Comparison of ENCODE assay signal across 7 cellular contexts in genomic region chr17:30566516-30567225, GRCh38.
A peak's percentile ranks its signal among the peaks of the same experiment; 100 is the strongest.
DNase-seq lines count a peak whose midpoint lies in the region; ATAC-seq and TF ChIP-seq lines count a peak whose summit lies in the region.
"Not testable (repeated sequence)": the region's sequence is repeated elsewhere in the genome, so short reads cannot be mapped to it uniquely, and the experiment has no call there.

No MANE protein-coding gene starts in this region.

- POLR2A ChIA-PET in Panc1 (lab: Charles Lee): not testable (repeated sequence)

- H3K9ac ChIP-seq in neuronal stem cell (ENCODE audit: low read depth, low read length, poor library complexity): not testable (repeated sequence)

- H2BK12ac ChIP-seq in neuronal stem cell (ENCODE audit: low read length): peak overlapping the region; percentile 42

- not testable (repeated sequence) for H3K27me3 Mint-ChIP-seq in activated T-helper 17 cell treated with anti-CD3 and anti-CD28 coated beads, Interleukin-2, amount 50 U/mL, for 72 hours; endothelial cell (ENCODE audit: unreplicated experiment)

- not testable (repeated sequence) for H2AK5ac ChIP-seq in neuronal stem cell (ENCODE audit: low read depth, low read length)

- not testable (repeated sequence) for H3K4me2 ChIP-seq in neuronal stem cell (ENCODE audit: insufficient read depth, low read length, poor library complexity, severe bottlenecking)

- peak overlapping the region; percentile 24 for H2AFZ ChIP-seq in neuronal stem cell (ENCODE audit: low read length)

- not testable (repeated sequence) for TF ChIP-seq EP300 in suprapubic skin (IDR thresholded peaks at IDR 0.05)

- not testable (repeated sequence) for H2BK120ac ChIP-seq in neuronal stem cell (ENCODE audit: low read depth, low read length)

- not testable (repeated sequence) for H3K4me3 ChIP-seq in Panc1 (ENCODE audit: low read depth in 2 of 2, low read length in 2 of 2); lower lobe of right lung; neuronal stem cell (ENCODE audit: low read length in 2 of 2); suprapubic skin

- DNase-seq in Daoy (ENCODE audit: low read depth): peak; percentile 30
- not testable (repeated sequence) for DNase-seq in Panc1 (ENCODE audit: low read depth, low spot score); endothelial cell (ENCODE audit: low spot score); neuronal stem cell (ENCODE audit: low spot score)
- DNase-seq in lower lobe of right lung: peak; percentile 31
- peak; percentile 33 to 61 for DNase-seq in suprapubic skin (ENCODE audit: low spot score in 2 of 2)

- TF ChIP-seq CTCF in Panc1 (IDR thresholded peaks at IDR 0.05); endothelial cell (IDR thresholded peaks at IDR 0.05; ENCODE audit: unreplicated experiment); lower lobe of right lung (IDR thresholded peaks at IDR 0.05); suprapubic skin (IDR thresholded peaks at IDR 0.05): not testable (repeated sequence)

- H3K9me3 ChIP-seq in Panc1 (ENCODE audit: control insufficient read depth, insufficient read depth, low read depth, low read length); lower lobe of right lung; neuronal stem cell (replicated peaks in 1 of 2; ENCODE audit: control insufficient read depth in 2 of 2, insufficient read depth in 1 of 2, low read depth in 1 of 2, low read length in 2 of 2); suprapubic skin: not testable (repeated sequence)

- not testable (repeated sequence) for H3K4ac ChIP-seq in neuronal stem cell (ENCODE audit: low read length)

- not testable (repeated sequence) for H3K4me3 Mint-ChIP-seq in activated T-helper 17 cell treated with anti-CD3 and anti-CD28 coated beads, Interleukin-2, amount 50 U/mL, for 72 hours; endothelial cell (ENCODE audit: unreplicated experiment)

- H3K79me1 ChIP-seq in neuronal stem cell (ENCODE audit: low read depth, low read length): not testable (repeated sequence)

- H2BK15ac ChIP-seq in neuronal stem cell (ENCODE audit: low read length): not testable (repeated sequence)

- WGBS in neuronal stem cell (ENCODE audit: extremely low coverage in 2 of 2, insufficient read length in 2 of 2, insufficient replicate concordance in 1 of 2), 2 donors: no CpG with 5 or more reads among the region's 10 CpGs
- WGBS in suprapubic skin: 76% methylated on average over 9 of the region's 10 CpGs

- H3K23ac ChIP-seq in neuronal stem cell (ENCODE audit: low read depth, low read length, poor library complexity): not testable (repeated sequence)

- ATAC-seq in Panc1 (peak; percentile 60; the same call in 1 of the 2 replicates), lower lobe of right lung (peak in 1 of 2 donors; percentile 38)
- peak; percentile 19 for ATAC-seq in activated T-helper 17 cell treated with anti-CD3 and anti-CD28 coated beads, Interleukin-2, amount 50 U/mL, for 72 hours (replicated peaks)

- not testable (repeated sequence) for H3K36me3 Mint-ChIP-seq in activated T-helper 17 cell treated with anti-CD3 and anti-CD28 coated beads, Interleukin-2, amount 50 U/mL, for 72 hours (ENCODE audit: low read depth); endothelial cell (ENCODE audit: low read depth, unreplicated experiment)

- H2BK5ac ChIP-seq in neuronal stem cell (ENCODE audit: low read length): not testable (repeated sequence)

- not testable (repeated sequence) for H3K27ac ChIP-seq in Panc1 (ENCODE audit: low read length); lower lobe of right lung; neuronal stem cell (replicated peaks; ENCODE audit: low read length); suprapubic skin

- CTCF ChIA-PET in Panc1 (lab: Charles Lee): interaction anchor here (0.7 kb wide), 1 partner anchor 1968 kb away, joined by 3 read pairs; no protein-coding TSS in a partner anchor

- H3K9me3 Mint-ChIP-seq in activated T-helper 17 cell treated with anti-CD3 and anti-CD28 coated beads, Interleukin-2, amount 50 U/mL, for 72 hours; endothelial cell (ENCODE audit: unreplicated experiment): not testable (repeated sequence)

- peak overlapping the region; percentile 38 for H3K18ac ChIP-seq in neuronal stem cell (ENCODE audit: low read length)

- intact Hi-C loops in Panc1 (cut with micrococcal nuclease; ENCODE audit: unreplicated experiment); lower lobe of right lung (cut with DNase I): not testable (repeated sequence)

- H3K27me3 ChIP-seq in Panc1 (ENCODE audit: control insufficient read depth, insufficient read depth, low read length); lower lobe of right lung (ENCODE audit: low read depth); neuronal stem cell (ENCODE audit: control insufficient read depth in 3 of 3, insufficient read depth in 3 of 3, low read depth in 1 of 3, low read length in 3 of 3): not testable (repeated sequence)
- peaks cover 19% of the 10 kb centered on the region for H3K27me3 ChIP-seq in suprapubic skin

- H3K27ac Mint-ChIP-seq in activated T-helper 17 cell treated with anti-CD3 and anti-CD28 coated beads, Interleukin-2, amount 50 U/mL, for 72 hours: not testable (repeated sequence)
- peak overlapping the region; percentile 1 for H3K27ac Mint-ChIP-seq in endothelial cell (ENCODE audit: unreplicated experiment)

- not testable (repeated sequence) for BruUV-seq in Panc1 (replicated peaks; lab: Mats Ljungman, UMichigan)

- in situ Hi-C loops in Panc1 (cut with HindIII; ENCODE audit: low pct_unique_long_range_greater_than_20kb, low sequenced_read_pairs): not testable (repeated sequence)

- H4K8ac ChIP-seq in neuronal stem cell (ENCODE audit: low read depth, low read length): not testable (repeated sequence)

- H4K91ac ChIP-seq in neuronal stem cell (ENCODE audit: low read depth, low read length, poor library complexity): not testable (repeated sequence)

- not testable (repeated sequence) for H3K14ac ChIP-seq in neuronal stem cell (ENCODE audit: low read length)

- H3K36me3 ChIP-seq in Panc1 (ENCODE audit: control insufficient read depth, insufficient read depth, low read length); lower lobe of right lung; neuronal stem cell (replicated peaks in 1 of 2; ENCODE audit: control insufficient read depth in 2 of 2, insufficient read depth in 2 of 2, low read length in 2 of 2); suprapubic skin: not testable (repeated sequence)

- H3K4me1 Mint-ChIP-seq in activated T-helper 17 cell treated with anti-CD3 and anti-CD28 coated beads, Interleukin-2, amount 50 U/mL, for 72 hours: not testable (repeated sequence)
- peaks cover 34% of the 10 kb centered on the region for H3K4me1 Mint-ChIP-seq in endothelial cell (ENCODE audit: unreplicated experiment)

- not testable (repeated sequence) for H3K4me1 ChIP-seq in Panc1 (ENCODE audit: control insufficient read depth, insufficient read depth, low read length); lower lobe of right lung; neuronal stem cell (ENCODE audit: control insufficient read depth in 2 of 2, insufficient read depth in 1 of 2, low read depth in 1 of 2, low read length in 2 of 2); suprapubic skin

- not testable (repeated sequence) for TF ChIP-seq POLR2A in suprapubic skin (IDR thresholded peaks at IDR 0.05)
